In the genomic region with DNA sequence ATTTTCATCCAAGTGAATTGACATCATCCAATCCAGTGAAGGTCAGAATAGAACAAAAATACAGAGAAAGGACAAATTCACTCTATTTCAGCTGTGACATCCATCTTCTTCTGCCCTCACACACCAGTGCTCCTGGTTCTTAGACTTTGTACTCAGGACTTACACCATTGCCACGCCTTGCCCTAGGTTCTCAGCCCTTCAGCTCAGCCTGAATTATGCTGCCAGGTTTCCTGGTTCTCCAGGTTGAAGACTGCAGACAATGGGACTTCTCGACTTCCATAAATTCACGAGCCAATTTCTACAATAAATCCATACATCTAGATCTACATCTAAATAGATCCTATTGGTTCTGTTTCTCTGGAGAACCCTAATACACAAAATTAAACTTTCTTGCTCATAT, we compare ENCODE assay signal across 24 cellular contexts.
DNase-seq lines count a peak whose midpoint lies in the region; FAIRE-seq and TF ChIP-seq lines count a peak whose summit lies in the region.
"Had no signal": no experiment of that assay in that cellular context is flagged by ENCODE, and none has a peak within 500 bp of the region (broad histone marks: within the 10 kb centered on the region; RNA-seq: fewer than 3 reads in every experiment).

No MANE protein-coding gene starts in this region.

- H3K9me3 Mint-ChIP-seq in immature natural killer cell: peaks cover 2 to 47% (median 11%) of the 10 kb centered on the region in 6 donors

- no peak for TF ChIP-seq EP300 in H1 (IDR thresholded peaks at IDR 0.05; ENCODE audit: borderline replicate concordance in 1 of 2, low read depth in 2 of 2, low read length in 2 of 2)

- no peak overlapping the region for H2BK120ac ChIP-seq in H1 (replicated peaks; ENCODE audit: low read depth, low read length)

- H4K20me1 ChIP-seq in H1 (replicated peaks in 1 of 2; ENCODE audit: control insufficient read depth in 1 of 2, insufficient read depth in 2 of 2, low read length in 2 of 2): no peaks in the 10 kb centered on the region

- no peak overlapping the region for H3K56ac ChIP-seq in H1 (replicated peaks; ENCODE audit: insufficient read length, low read depth, low read length)

- H2AFZ ChIP-seq in H1 (ENCODE audit: low read length): peak overlapping the region; percentile 91

- H3K4me2 ChIP-seq in H1 (ENCODE audit: insufficient read depth in 1 of 2, low read depth in 2 of 2, low read length in 2 of 2): no peak overlapping the region
- H3K4me2 ChIP-seq: A549, KMS-11 had no signal

- H3K27ac ChIP-seq in H1 (ENCODE audit: low read depth, low read length): no peak overlapping the region
- H3K27ac ChIP-seq: 22Rv1, A549, C4-2B, HL-60, KMS-11 had no signal

- H3K4me1 ChIP-seq in H1 (replicated peaks in 1 of 4; ENCODE audit: control insufficient read depth in 3 of 4, insufficient read depth in 4 of 4, low read length in 3 of 4): no peaks in the 10 kb centered on the region
- H3K4me1 ChIP-seq: A549, Caco-2 had no signal

- H3K36me3 Mint-ChIP-seq in immature natural killer cell: peaks cover 0 to 4% (median 0%) of the 10 kb centered on the region in 3 donors

- WGBS in H1 (ENCODE audit: extremely low coverage in 1 of 2, insufficient coverage in 1 of 2, insufficient read length in 1 of 2, insufficient replicate concordance in 2 of 2, low coverage in 1 of 2, low lambda C conversion rate in 2 of 2, missing lambda C conversion rate in 1 of 2), 2 experiments: 92% methylated on average over 3 of the region's 3 CpGs; no CpG with 5 or more reads in 1 of the 2 experiments

- H3K79me1 ChIP-seq in H1 (ENCODE audit: low read depth, low read length): no peaks in the 10 kb centered on the region

- H4K5ac ChIP-seq in H1 (ENCODE audit: insufficient read length, low read depth, low read length): no peak overlapping the region

- H3K4ac ChIP-seq in H1 (replicated peaks; ENCODE audit: insufficient read length, low read depth, low read length): no peak overlapping the region

- no peaks in the 10 kb centered on the region for H3K36me3 ChIP-seq in H1 (ENCODE audit: control insufficient read depth in 2 of 4, insufficient read depth in 4 of 4, low read length in 3 of 4)

- H3K23ac ChIP-seq in H1 (ENCODE audit: insufficient read length): no peak overlapping the region

- H3K9me3 ChIP-seq in H1 (ENCODE audit: insufficient read depth in 2 of 2, low read depth in 1 of 2, low read length in 1 of 2): no peaks in the 10 kb centered on the region
- H3K9me3 ChIP-seq: A549, Caco-2 had no signal

- no peak for FAIRE-seq in H1 (lab: Jason Lieb, UNC)
- FAIRE-seq: A549, GM12891, GM19239, H54, HepG2, HTR-8/SVneo had no signal

- no peak overlapping the region for H2AK5ac ChIP-seq in H1 (ENCODE audit: low read depth, low read length)

- no peaks in the 10 kb centered on the region; the same call in 1 of the 2 replicates for H3K23me2 ChIP-seq in H1 (ENCODE audit: low read depth, low read length)

- no peaks in the 10 kb centered on the region for H3K27me3 ChIP-seq in H1 (replicated peaks in 1 of 4; ENCODE audit: control insufficient read depth in 3 of 4, extremely low read depth in 1 of 4, insufficient read depth in 3 of 4, low read length in 3 of 4)

- POLR2A ChIA-PET in H1 (lab: Charles Lee; ENCODE audit: partially characterized antibody): no interaction called here

- no peak overlapping the region for H3K9ac ChIP-seq in H1 (replicated peaks in 1 of 4; ENCODE audit: extremely low read depth in 1 of 4, low read depth in 3 of 4, low read length in 3 of 4)
- H3K9ac ChIP-seq: KMS-11 had no signal

- TF ChIP-seq RAD21 in H1 (IDR thresholded peaks at IDR 0.05 in 1 of 2, conservative IDR thresholded peaks at IDR 0.05 in 1 of 2; ENCODE audit: low read depth in 2 of 2, low read length in 2 of 2): no peak

- H2BK12ac ChIP-seq in H1 (ENCODE audit: low read depth, low read length): no peak overlapping the region

- H4K91ac ChIP-seq in H1 (replicated peaks; ENCODE audit: insufficient read length, low read length): no peak overlapping the region

- CTCF ChIA-PET in H1 (lab: Charles Lee; ENCODE audit: partially characterized antibody): interaction anchor here (1.5 kb wide), 1 partner anchor 157 kb away, joined by 3 read pairs; no protein-coding TSS in a partner anchor

- TF ChIP-seq CTCF in H1 (IDR thresholded peaks at IDR 0.05; ENCODE audit: control extremely low read depth in 1 of 3, insufficient read depth in 1 of 3, low read depth in 1 of 3, low read length in 3 of 3): no peak

- H3K4me3 Mint-ChIP-seq in immature natural killer cell: no peak overlapping the region
- H3K4me3 Mint-ChIP-seq: CD4-positive, alpha-beta T cell had no signal

- no peaks in the 10 kb centered on the region for H3K4me1 Mint-ChIP-seq in immature natural killer cell

- TF ChIP-seq POLR2A in H1 (IDR thresholded peaks at IDR 0.05; ENCODE audit: control extremely low read depth in 1 of 2, low read depth in 2 of 2, low read length in 2 of 2): no peak

- H2BK5ac ChIP-seq in H1 (ENCODE audit: low read depth, low read length): no peak overlapping the region

- no peak overlapping the region for H4K8ac ChIP-seq in H1 (ENCODE audit: extremely low read depth, insufficient read depth, low read length)

- peaks cover 1 to 2% (median 2%) of the 10 kb centered on the region in 3 donors for H3K27me3 Mint-ChIP-seq in immature natural killer cell (ENCODE audit: low read depth in 3 of 3)
- H3K27me3 Mint-ChIP-seq: CD4-positive, alpha-beta T cell had no signal

- H2BK15ac ChIP-seq in H1 (ENCODE audit: low read length): no peak overlapping the region

- H2BK20ac ChIP-seq in H1 (ENCODE audit: low read length): no peak overlapping the region

- H3K18ac ChIP-seq in H1 (ENCODE audit: extremely low read depth, low read length): no peak overlapping the region

- H3K4me3 ChIP-seq in H1 (ENCODE audit: extremely low read depth in 1 of 4, insufficient read depth in 2 of 4, low read depth in 3 of 4, low read length in 4 of 4): no peak overlapping the region
- H3K4me3 ChIP-seq: A549 had no signal

- DNase-seq in DMS53 (lab: John Stamatoyannopoulos, UW) (peak; percentile 13), DMS53 treated with DMSO at 0.1 percent for 48 hours (lab: John Stamatoyannopoulos, UW; ENCODE audit: unreplicated experiment) (no peak), H1 (ENCODE audit: low read depth in 1 of 2, low spot score in 2 of 2) (no peak), mucosa of gallbladder (ENCODE audit: low spot score) (peak; percentile 80), GDM1 (lab: John Stamatoyannopoulos, UW) (no peak), immature natural killer cell (no peak), HUDEP-2 (lab: John Stamatoyannopoulos, UW; ENCODE audit: unreplicated experiment in 76 of 76) (no peak)
- DNase-seq: AML-193; Caco-2; CD4-positive, alpha-beta T cell; DMS153; DND-41; EL; HCEC 1CT had no signal

- no peaks in the 10 kb centered on the region for H3K79me2 ChIP-seq in H1 (ENCODE audit: control insufficient read depth in 1 of 2, insufficient read depth in 2 of 2, low read length in 2 of 2)

- no peak overlapping the region for H3K14ac ChIP-seq in H1 (ENCODE audit: insufficient read length)

- H3K27ac Mint-ChIP-seq in immature natural killer cell: no peak overlapping the region
- H3K27ac Mint-ChIP-seq: CD4-positive, alpha-beta T cell had no signal

TF ChIP-seq in H1, 55 proteins besides CTCF, POLR2A, EP300 and RAD21 (continues in another document):
- no peak for TF ChIP-seq CBX5 (IDR thresholded peaks at IDR 0.05; ENCODE audit: low read depth, low read length)
- no peak for TF ChIP-seq HDAC6 (IDR thresholded peaks at IDR 0.05; ENCODE audit: low read depth, low read length)

Comparison
In these comparisons a context has a peak if more than half of its experiments do, and no peak if none do; other contexts are left out.
1. DNase-seq: peak in DMS53 (single experiment) and mucosa of gallbladder (single experiment); none in DMS53 treated with DMSO at 0.1 percent for 48 hours (single experiment), H1 (0 of 2), GDM1 (single experiment), immature natural killer cell (0 of 3) and HUDEP-2 (0 of 76).